8 cellular contexts compared by ENCODE assay signal in genomic region chr6:111824608-111825337, GRCh38. TPM values are rescaled to one million over a fixed set of nuclear protein-coding genes. Genes with fewer than 3 reads are reported as not detected.
DNase-seq lines count a peak whose midpoint lies in the region; ATAC-seq and TF ChIP-seq lines count a peak whose summit lies in the region.

No MANE protein-coding gene starts in this region.

- H3K4me3 ChIP-seq in MM.1S (ENCODE audit: low read length): no peak overlapping the region
- no peak overlapping the region for H3K4me3 ChIP-seq in muscle layer of duodenum (ENCODE audit: low read depth in 1 of 2, low read length in 2 of 2)

- H2AFZ ChIP-seq in MM.1S (ENCODE audit: low read length): no peak overlapping the region

- in situ Hi-C loops in G401 (cut with HindIII; ENCODE audit: low sequenced_read_pairs): no loop called here

- H3K36me3 ChIP-seq in MM.1S (replicated peaks; ENCODE audit: insufficient read depth, low read length) (no peaks in the 10 kb centered on the region), muscle layer of duodenum (ENCODE audit: control insufficient read depth in 1 of 2, insufficient read depth in 2 of 2, low read length in 2 of 2) (no peaks in the 10 kb centered on the region)

- TF ChIP-seq CTCF in MM.1S (IDR thresholded peaks at IDR 0.05; ENCODE audit: low read length): no peak

- no peaks in the 10 kb centered on the region for H4K20me1 ChIP-seq in MM.1S (ENCODE audit: insufficient read depth, low read length)

- DNase-seq in MM.1S: peak; percentile 26
- no peak for DNase-seq in stimulated activated CD8-positive, alpha-beta memory T cell treated with anti-CD3 and anti-CD28 coated beads, Interleukin-4, amount 100 ng/mL, for 48 hours
- no peak for DNase-seq in G401 (ENCODE audit: low spot score)
- no peak for DNase-seq in NAMALWA (ENCODE audit: low spot score)
- DNase-seq in MV-4-11 (lab: John Stamatoyannopoulos, UW): no peak

- no peaks in the 10 kb centered on the region for H3K27me3 ChIP-seq in MM.1S (replicated peaks; ENCODE audit: insufficient read depth, low read length)
- H3K27me3 ChIP-seq in muscle layer of duodenum (ENCODE audit: low read depth, low read length): no peaks in the 10 kb centered on the region

- H3K9me3 ChIP-seq in MM.1S (replicated peaks; ENCODE audit: insufficient read depth, low read length) (no peaks in the 10 kb centered on the region), muscle layer of duodenum (ENCODE audit: control insufficient read depth in 1 of 2, low read length in 2 of 2) (no peaks in the 10 kb centered on the region)

- no peak overlapping the region; the same call in 1 of the 2 replicates for H3K4me2 ChIP-seq in MM.1S (ENCODE audit: low read depth, low read length)

- ATAC-seq in GM18511 (IDR thresholded peaks at IDR 0.05; ENCODE audit: unreplicated experiment) (peak; percentile 91), GM21786 (IDR thresholded peaks at IDR 0.05; ENCODE audit: unreplicated experiment) (peak; percentile 79)

- H3K79me2 ChIP-seq in MM.1S (ENCODE audit: low read length): no peaks in the 10 kb centered on the region

- H3K9ac ChIP-seq in MM.1S (ENCODE audit: low read length): no peak overlapping the region

- H3K27ac ChIP-seq in MM.1S (ENCODE audit: low read length) (no peak overlapping the region), muscle layer of duodenum (ENCODE audit: low read length) (peak overlapping the region; percentile 47)

- H3K9me2 ChIP-seq in MM.1S (replicated peaks; ENCODE audit: insufficient read depth, low read length): no peaks in the 10 kb centered on the region

- peaks cover 3% of the 10 kb centered on the region; the same call in 1 of the 2 replicates for H3F3A ChIP-seq in MM.1S (ENCODE audit: insufficient read depth, low read length)

- H3K4me1 ChIP-seq in MM.1S (ENCODE audit: low read length) (peaks cover 10% of the 10 kb centered on the region), muscle layer of duodenum (ENCODE audit: control insufficient read depth in 1 of 2, insufficient read depth in 2 of 2, low read length in 2 of 2) (peaks cover 0 to 6% of the 10 kb centered on the region in 2 donors)

RNA-seq across cellular contexts. Expression of gene FYN, which starts 48.5 kb away (rescaled TPM):
- not detected in 2 replicates for total RNA-seq in G401 (2014; rRNA removed; shearing (Covaris generic))
